ENCODE assay signal across 1 cellular context in the genomic region with DNA sequence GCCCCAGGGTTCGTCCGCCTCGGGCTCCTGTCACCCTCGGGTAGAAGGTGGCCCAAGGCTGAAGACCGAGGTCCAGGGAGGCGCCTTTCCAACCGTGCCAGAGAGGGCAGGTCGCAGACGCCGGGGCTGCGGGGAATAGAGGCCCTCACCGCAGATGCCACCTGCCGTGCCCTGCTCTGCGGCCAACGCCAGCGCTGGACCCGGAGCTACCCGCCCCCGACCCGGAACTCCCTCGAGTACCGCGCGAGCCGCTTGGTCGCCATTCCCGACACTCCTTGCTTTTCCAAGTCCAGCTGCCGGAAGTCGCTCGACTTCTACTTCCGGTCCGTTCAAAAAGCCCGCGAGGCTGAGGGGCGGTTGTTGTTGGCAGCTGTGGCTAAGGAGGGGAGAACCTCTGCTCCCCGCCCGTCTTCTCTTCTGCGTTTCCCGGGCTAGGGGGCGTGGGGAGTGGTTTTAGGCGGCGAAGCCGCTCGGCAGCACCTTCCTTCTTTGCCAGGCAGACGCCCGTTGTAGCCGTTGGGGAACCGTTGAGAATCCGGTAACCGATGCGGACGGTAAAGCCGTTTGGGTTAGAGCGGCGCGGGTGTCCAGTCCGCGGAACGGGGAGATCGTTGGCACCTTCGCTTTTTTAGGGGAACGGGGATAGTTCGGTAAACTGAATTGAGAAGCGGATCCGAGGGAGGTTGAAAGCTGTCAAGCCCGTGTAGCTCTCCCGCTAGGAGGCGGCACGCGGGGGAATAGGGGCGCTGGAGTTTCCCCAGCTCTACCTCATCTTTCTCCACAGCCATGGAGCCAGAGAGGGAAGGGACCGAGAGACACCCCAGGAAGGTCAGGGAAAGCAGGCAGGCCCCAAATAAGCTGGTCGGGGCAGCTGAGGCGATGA.
TF ChIP-seq lines count a peak whose summit lies in the region.

A gene with protein sequence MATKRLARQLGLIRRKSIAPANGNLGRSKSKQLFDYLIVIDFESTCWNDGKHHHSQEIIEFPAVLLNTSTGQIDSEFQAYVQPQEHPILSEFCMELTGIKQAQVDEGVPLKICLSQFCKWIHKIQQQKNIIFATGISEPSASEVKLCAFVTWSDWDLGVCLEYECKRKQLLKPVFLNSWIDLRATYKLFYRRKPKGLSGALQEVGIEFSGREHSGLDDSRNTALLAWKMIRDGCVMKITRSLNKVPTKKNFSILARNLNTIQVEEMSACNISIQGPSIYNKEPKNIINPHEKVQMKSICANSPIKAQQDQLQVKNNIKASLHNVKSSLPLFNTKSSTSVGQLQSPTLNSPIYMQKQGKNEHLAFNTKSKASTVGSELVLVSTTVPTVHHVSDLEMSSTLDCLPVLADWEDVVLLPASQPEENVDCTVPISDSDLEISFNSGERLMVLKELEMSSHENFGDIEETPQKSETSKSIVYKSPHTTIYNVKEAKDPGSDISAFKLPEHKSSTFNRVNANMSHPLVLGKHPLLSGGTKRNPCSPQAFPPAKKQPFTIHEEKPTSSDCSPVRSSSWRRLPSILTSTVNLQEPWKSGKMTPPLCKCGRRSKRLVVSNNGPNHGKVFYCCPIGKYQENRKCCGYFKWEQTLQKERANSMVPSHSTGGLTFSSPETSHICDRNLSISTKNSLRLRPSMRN (minus strand): TSS at position 305 of the 883 bp plus-strand sequence. CDS start 42 bp downstream, at position 263.
A gene with protein sequence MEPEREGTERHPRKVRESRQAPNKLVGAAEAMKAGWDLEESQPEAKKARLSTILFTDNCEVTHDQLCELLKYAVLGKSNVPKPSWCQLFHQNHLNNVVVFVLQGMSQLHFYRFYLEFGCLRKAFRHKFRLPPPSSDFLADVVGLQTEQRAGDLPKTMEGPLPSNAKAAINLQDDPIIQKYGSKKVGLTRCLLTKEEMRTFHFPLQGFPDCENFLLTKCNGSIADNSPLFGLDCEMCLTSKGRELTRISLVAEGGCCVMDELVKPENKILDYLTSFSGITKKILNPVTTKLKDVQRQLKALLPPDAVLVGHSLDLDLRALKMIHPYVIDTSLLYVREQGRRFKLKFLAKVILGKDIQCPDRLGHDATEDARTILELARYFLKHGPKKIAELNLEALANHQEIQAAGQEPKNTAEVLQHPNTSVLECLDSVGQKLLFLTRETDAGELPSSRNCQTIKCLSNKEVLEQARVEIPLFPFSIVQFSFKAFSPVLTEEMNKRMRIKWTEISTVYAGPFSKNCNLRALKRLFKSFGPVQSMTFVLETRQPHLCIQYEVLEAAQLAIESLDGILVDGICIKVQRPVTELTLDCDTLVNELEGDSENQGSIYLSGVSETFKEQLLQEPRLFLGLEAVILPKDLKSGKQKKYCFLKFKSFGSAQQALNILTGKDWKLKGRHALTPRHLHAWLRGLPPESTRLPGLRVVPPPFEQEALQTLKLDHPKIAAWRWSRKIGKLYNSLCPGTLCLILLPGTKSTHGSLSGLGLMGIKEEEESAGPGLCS (plus strand): TSS at position 360 of the 883 bp plus-strand sequence. CDS start 427 bp downstream, at position 787.

TF ChIP-seq in K562, 482 proteins besides CTCF, POLR2A, EP300 and RAD21 (continued from another document and continues in another):
- TF ChIP-seq, protein P1, sequence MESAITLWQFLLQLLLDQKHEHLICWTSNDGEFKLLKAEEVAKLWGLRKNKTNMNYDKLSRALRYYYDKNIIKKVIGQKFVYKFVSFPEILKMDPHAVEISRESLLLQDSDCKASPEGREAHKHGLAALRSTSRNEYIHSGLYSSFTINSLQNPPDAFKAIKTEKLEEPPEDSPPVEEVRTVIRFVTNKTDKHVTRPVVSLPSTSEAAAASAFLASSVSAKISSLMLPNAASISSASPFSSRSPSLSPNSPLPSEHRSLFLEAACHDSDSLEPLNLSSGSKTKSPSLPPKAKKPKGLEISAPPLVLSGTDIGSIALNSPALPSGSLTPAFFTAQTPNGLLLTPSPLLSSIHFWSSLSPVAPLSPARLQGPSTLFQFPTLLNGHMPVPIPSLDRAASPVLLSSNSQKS (CRISPR knock-in tag; IDR thresholded peaks at IDR 0.05) = no peak
- TF ChIP-seq ZNF408 (CRISPR knock-in tag; IDR thresholded peaks at IDR 0.05; ENCODE audit: low read depth) (no peak), ZNF41 (CRISPR knock-in tag; conservative IDR thresholded peaks at IDR 0.05) (0 out of 2 replicates have a peak, but pooled peaks have one; percentile 6), PHF21A (IDR thresholded peaks at IDR 0.05; ENCODE audit: borderline replicate concordance, low read depth) (no peak; the same call in 1 of the 2 replicates), FOSL1 (tag; conservative IDR thresholded peaks at IDR 0.05) (no peak; the same call in 1 of the 2 replicates), CC2D1A (IDR thresholded peaks at IDR 0.05) (peak; percentile 89; the same call in 1 of the 2 replicates), EHMT2 (IDR thresholded peaks at IDR 0.05) (no peak), PHB (CRISPR knock-in tag; IDR thresholded peaks at IDR 0.05) (no peak), ZNF23 (CRISPR knock-in tag; IDR thresholded peaks at IDR 0.05) (no peak), ZNF668 (CRISPR knock-in tag; IDR thresholded peaks at IDR 0.05) (peak; percentile 11; the same call in 1 of the 2 replicates), CBX2 (IDR thresholded peaks at IDR 0.05; ENCODE audit: insufficient read depth, low read length, poor library complexity, severe bottlenecking) (no peak), SMARCA4 (IDR thresholded peaks at IDR 0.05) (peak; percentile 44; the same call in 1 of the 2 replicates), SMAD1 (IDR thresholded peaks at IDR 0.05; ENCODE audit: low read depth, low read length, partially characterized antibody) (peak; percentile 73), ZBTB7A (IDR thresholded peaks at IDR 0.05; ENCODE audit: borderline replicate concordance, control insufficient read depth, low read depth, low read length) (peak; percentile 86)
- TF ChIP-seq, protein P2, sequence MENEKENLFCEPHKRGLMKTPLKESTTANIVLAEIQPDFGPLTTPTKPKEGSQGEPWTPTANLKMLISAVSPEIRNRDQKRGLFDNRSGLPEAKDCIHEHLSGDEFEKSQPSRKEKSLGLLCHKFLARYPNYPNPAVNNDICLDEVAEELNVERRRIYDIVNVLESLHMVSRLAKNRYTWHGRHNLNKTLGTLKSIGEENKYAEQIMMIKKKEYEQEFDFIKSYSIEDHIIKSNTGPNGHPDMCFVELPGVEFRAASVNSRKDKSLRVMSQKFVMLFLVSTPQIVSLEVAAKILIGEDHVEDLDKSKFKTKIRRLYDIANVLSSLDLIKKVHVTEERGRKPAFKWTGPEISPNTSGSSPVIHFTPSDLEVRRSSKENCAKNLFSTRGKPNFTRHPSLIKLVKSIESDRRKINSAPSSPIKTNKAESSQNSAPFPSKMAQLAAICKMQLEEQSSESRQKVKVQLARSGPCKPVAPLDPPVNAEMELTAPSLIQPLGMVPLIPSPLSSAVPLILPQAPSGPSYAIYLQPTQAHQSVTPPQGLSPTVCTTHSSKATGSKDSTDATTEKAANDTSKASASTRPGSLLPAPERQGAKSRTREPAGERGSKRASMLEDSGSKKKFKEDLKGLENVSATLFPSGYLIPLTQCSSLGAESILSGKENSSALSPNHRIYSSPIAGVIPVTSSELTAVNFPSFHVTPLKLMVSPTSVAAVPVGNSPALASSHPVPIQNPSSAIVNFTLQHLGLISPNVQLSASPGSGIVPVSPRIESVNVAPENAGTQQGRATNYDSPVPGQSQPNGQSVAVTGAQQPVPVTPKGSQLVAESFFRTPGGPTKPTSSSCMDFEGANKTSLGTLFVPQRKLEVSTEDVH (IDR thresholded peaks at IDR 0.05; ENCODE audit: low read depth, partially characterized antibody) = peak; percentile 96
- TF ChIP-seq, protein P3, sequence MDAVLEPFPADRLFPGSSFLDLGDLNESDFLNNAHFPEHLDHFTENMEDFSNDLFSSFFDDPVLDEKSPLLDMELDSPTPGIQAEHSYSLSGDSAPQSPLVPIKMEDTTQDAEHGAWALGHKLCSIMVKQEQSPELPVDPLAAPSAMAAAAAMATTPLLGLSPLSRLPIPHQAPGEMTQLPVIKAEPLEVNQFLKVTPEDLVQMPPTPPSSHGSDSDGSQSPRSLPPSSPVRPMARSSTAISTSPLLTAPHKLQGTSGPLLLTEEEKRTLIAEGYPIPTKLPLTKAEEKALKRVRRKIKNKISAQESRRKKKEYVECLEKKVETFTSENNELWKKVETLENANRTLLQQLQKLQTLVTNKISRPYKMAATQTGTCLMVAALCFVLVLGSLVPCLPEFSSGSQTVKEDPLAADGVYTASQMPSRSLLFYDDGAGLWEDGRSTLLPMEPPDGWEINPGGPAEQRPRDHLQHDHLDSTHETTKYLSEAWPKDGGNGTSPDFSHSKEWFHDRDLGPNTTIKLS (IDR thresholded peaks at IDR 0.05; ENCODE audit: borderline replicate concordance, low read depth) = peak; percentile 76
- TF ChIP-seq, protein P4, sequence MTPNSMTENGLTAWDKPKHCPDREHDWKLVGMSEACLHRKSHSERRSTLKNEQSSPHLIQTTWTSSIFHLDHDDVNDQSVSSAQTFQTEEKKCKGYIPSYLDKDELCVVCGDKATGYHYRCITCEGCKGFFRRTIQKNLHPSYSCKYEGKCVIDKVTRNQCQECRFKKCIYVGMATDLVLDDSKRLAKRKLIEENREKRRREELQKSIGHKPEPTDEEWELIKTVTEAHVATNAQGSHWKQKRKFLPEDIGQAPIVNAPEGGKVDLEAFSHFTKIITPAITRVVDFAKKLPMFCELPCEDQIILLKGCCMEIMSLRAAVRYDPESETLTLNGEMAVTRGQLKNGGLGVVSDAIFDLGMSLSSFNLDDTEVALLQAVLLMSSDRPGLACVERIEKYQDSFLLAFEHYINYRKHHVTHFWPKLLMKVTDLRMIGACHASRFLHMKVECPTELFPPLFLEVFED (CRISPR knock-in tag; conservative IDR thresholded peaks at IDR 0.05) = peak; percentile 5; the same call in 1 of the 2 replicates
- TF ChIP-seq, protein P5, sequence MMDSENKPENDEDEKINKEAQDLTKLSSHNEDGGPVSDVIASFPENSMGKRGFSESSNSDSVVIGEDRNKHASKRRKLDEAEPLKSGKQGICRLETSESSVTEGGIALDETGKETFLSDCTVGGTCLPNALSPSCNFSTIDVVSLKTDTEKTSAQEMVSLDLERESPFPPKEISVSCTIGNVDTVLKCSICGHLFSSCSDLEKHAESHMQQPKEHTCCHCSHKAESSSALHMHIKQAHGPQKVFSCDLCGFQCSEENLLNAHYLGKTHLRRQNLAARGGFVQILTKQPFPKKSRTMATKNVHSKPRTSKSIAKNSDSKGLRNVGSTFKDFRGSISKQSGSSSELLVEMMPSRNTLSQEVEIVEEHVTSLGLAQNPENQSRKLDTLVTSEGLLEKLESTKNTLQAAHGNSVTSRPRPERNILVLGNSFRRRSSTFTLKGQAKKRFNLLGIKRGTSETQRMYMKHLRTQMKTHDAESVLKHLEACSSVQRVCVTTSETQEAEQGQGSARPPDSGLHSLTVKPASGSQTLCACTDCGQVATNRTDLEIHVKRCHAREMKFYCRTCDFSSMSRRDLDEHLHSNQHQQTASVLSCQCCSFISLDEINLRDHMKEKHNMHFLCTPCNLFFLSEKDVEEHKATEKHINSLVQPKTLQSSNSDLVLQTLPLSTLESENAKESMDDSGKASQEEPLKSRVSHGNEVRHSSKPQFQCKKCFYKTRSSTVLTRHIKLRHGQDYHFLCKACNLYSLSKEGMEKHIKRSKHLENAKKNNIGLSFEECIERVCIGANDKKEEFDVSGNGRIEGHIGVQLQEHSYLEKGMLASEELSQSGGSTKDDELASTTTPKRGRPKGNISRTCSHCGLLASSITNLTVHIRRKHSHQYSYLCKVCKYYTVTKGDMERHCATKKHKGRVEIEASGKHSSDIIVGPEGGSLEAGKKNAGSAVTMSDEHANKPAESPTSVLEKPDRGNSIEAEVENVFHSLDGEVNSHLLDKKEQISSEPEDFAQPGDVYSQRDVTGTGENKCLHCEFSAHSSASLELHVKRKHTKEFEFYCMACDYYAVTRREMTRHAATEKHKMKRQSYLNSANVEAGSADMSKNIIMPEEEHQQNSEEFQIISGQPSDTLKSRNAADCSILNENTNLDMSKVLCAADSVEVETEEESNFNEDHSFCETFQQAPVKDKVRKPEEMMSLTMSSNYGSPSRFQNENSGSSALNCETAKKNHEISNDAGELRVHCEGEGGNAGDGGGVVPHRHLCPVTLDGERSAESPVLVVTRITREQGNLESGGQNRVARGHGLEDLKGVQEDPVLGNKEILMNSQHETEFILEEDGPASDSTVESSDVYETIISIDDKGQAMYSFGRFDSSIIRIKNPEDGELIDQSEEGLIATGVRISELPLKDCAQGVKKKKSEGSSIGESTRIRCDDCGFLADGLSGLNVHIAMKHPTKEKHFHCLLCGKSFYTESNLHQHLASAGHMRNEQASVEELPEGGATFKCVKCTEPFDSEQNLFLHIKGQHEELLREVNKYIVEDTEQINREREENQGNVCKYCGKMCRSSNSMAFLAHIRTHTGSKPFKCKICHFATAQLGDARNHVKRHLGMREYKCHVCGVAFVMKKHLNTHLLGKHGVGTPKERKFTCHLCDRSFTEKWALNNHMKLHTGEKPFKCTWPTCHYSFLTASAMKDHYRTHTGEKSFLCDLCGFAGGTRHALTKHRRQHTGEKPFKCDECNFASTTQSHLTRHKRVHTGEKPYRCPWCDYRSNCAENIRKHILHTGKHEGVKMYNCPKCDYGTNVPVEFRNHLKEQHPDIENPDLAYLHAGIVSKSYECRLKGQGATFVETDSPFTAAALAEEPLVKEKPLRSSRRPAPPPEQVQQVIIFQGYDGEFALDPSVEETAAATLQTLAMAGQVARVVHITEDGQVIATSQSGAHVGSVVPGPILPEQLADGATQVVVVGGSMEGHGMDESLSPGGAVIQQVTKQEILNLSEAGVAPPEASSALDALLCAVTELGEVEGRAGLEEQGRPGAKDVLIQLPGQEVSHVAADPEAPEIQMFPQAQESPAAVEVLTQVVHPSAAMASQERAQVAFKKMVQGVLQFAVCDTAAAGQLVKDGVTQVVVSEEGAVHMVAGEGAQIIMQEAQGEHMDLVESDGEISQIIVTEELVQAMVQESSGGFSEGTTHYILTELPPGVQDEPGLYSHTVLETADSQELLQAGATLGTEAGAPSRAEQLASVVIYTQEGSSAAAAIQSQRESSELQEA (IDR thresholded peaks at IDR 0.05; ENCODE audit: low read depth) = no peak
- TF ChIP-seq, protein P6, sequence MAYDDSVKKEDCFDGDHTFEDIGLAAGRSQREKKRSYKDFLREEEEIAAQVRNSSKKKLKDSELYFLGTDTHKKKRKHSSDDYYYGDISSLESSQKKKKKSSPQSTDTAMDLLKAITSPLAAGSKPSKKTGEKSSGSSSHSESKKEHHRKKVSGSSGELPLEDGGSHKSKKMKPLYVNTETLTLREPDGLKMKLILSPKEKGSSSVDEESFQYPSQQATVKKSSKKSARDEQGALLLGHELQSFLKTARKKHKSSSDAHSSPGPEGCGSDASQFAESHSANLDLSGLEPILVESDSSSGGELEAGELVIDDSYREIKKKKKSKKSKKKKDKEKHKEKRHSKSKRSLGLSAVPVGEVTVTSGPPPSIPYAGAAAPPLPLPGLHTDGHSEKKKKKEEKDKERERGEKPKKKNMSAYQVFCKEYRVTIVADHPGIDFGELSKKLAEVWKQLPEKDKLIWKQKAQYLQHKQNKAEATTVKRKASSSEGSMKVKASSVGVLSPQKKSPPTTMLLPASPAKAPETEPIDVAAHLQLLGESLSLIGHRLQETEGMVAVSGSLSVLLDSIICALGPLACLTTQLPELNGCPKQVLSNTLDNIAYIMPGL (CRISPR knock-in tag; IDR thresholded peaks at IDR 0.05) = peak; percentile 41; the same call in 1 of the 2 replicates
- TF ChIP-seq, protein P7, sequence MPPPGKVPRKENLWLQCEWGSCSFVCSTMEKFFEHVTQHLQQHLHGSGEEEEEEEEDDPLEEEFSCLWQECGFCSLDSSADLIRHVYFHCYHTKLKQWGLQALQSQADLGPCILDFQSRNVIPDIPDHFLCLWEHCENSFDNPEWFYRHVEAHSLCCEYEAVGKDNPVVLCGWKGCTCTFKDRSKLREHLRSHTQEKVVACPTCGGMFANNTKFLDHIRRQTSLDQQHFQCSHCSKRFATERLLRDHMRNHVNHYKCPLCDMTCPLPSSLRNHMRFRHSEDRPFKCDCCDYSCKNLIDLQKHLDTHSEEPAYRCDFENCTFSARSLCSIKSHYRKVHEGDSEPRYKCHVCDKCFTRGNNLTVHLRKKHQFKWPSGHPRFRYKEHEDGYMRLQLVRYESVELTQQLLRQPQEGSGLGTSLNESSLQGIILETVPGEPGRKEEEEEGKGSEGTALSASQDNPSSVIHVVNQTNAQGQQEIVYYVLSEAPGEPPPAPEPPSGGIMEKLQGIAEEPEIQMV (tag; conservative IDR thresholded peaks at IDR 0.05; ENCODE audit: low read depth) = no peak
